Comparison of ENCODE assay signal across 14 cellular contexts in the genomic region with DNA sequence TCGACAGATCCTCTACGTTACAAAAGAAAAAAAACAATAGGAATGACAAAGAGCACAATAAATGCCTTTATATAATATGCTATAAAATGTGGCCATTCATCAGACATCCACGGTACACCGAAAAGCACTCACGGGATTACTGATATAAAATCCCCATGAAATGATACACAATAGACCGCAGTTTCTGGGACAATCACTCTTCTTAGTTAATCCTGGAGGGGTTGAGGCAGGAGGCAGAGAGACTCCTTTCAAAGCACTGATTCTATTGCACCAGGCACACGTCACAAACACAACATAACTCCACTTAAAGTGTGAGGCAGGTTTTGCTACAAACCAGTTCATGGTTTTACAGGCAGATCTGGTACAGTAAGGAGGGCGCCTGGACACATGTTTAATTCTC.
A peak's percentile ranks its signal among the peaks of the same experiment; 100 is the strongest.
DNase-seq lines count a peak whose midpoint lies in the region; ATAC-seq and TF ChIP-seq lines count a peak whose summit lies in the region.
"Had no signal": no experiment of that assay in that cellular context is flagged by ENCODE, and none has a peak within 500 bp of the region (broad histone marks: within the 10 kb centered on the region; RNA-seq: fewer than 3 reads in every experiment).

No MANE protein-coding gene starts in this region.

- DNase-seq in H9 (no peak), caudate nucleus (lab: John Stamatoyannopoulos, UW) (no peak), mesothelial cell of epicardium (ENCODE audit: low spot score in 2 of 2, unreplicated experiment in 2 of 2) (no peak), type B pancreatic cell (ENCODE audit: extremely low spot score, unreplicated experiment) (no peak), AML-193 (lab: John Stamatoyannopoulos, UW) (no peak)
- DNase-seq in activated CD4-positive, alpha-beta T cell treated with anti-CD3 and anti-CD28 coated beads, Interleukin-2, amount 50 U/mL, for 1 hour = no peak
- DNase-seq: BE2C; CD4-positive, alpha-beta memory T cell; DMS79; GOT3 had no signal

- H2BK120ac ChIP-seq in H9 (ENCODE audit: low read depth, low read length, poor library complexity, severe bottlenecking) = no peak overlapping the region

- no peaks in the 10 kb centered on the region for H4K20me1 ChIP-seq in H9 (ENCODE audit: control insufficient read depth, insufficient read depth, insufficient read length)

- no peak overlapping the region for H2AFZ ChIP-seq in H9 (ENCODE audit: low read length)

- H3K23me2 ChIP-seq in H9 (ENCODE audit: insufficient read length, low read depth, low read length, poor library complexity, severe bottlenecking) = no peaks in the 10 kb centered on the region

- H3K9me3 ChIP-seq in H9 (ENCODE audit: control insufficient read depth, low read depth, low read length) = no peaks in the 10 kb centered on the region
- H3K9me3 ChIP-seq: BE2C had no signal

- no peak for TF ChIP-seq CTCF in H9 (conservative IDR thresholded peaks at IDR 0.05)
- no peak for TF ChIP-seq CTCF in mesothelial cell of epicardium (IDR thresholded peaks at IDR 0.05; ENCODE audit: unreplicated experiment)
- TF ChIP-seq CTCF in type B pancreatic cell (conservative IDR thresholded peaks at IDR 0.05) = no peak

- no peak overlapping the region for H2BK20ac ChIP-seq in H9 (ENCODE audit: low read depth, low read length, poor library complexity, severe bottlenecking)

- peaks cover 69 to 97% (median 96%) of the 10 kb centered on the region in 3 experiments; a peak in 6 of 7 replicates for H3K36me3 Mint-ChIP-seq in H9 (ENCODE audit: insufficient read depth in 1 of 3, low read depth in 3 of 3)
- peaks cover 65% of the 10 kb centered on the region for H3K36me3 Mint-ChIP-seq in mesothelial cell of epicardium
- peaks cover 68% of the 10 kb centered on the region for H3K36me3 Mint-ChIP-seq in type B pancreatic cell
- H3K36me3 Mint-ChIP-seq: CD4-positive, alpha-beta memory T cell had no signal

- H2BK5ac ChIP-seq in H9 (ENCODE audit: insufficient read length, low read length) = no peak overlapping the region

- H3K9ac ChIP-seq in H9 (ENCODE audit: extremely low read depth, insufficient read length, low read length) = no peak overlapping the region

- H3K18ac ChIP-seq in H9 (ENCODE audit: insufficient read length, low read depth, low read length) = no peak overlapping the region

- H3K27me3 Mint-ChIP-seq in H9 (ENCODE audit: low read depth) (no peaks in the 10 kb centered on the region), mesothelial cell of epicardium (ENCODE audit: low read depth) (no peaks in the 10 kb centered on the region), type B pancreatic cell (no peaks in the 10 kb centered on the region)
- H3K27me3 Mint-ChIP-seq: CD4-positive, alpha-beta memory T cell had no signal

- no peak overlapping the region for H2AK5ac ChIP-seq in H9 (ENCODE audit: insufficient read length, low read length)

- H3K4me1 ChIP-seq in H9 (ENCODE audit: insufficient read depth, low read length) = no peaks in the 10 kb centered on the region

- H3K79me1 ChIP-seq in H9 (ENCODE audit: insufficient read depth, low read depth, low read length, poor library complexity, severe bottlenecking) = no peaks in the 10 kb centered on the region

- H3K9me3 Mint-ChIP-seq in H9 = no peaks in the 10 kb centered on the region
- H3K9me3 Mint-ChIP-seq in mesothelial cell of epicardium = no peaks in the 10 kb centered on the region
- peaks cover 5% of the 10 kb centered on the region for H3K9me3 Mint-ChIP-seq in type B pancreatic cell

- no peak overlapping the region for H4K8ac ChIP-seq in H9 (replicated peaks; ENCODE audit: insufficient read length, low read depth, low read length)

- H3K4ac ChIP-seq in H9 (ENCODE audit: low read depth, low read length) = no peak overlapping the region

- no peak for ATAC-seq in HG03520 (IDR thresholded peaks at IDR 0.05; ENCODE audit: unreplicated experiment)
- ATAC-seq: GM12878, HepG2 had no signal

- no peak overlapping the region for H4K91ac ChIP-seq in H9 (ENCODE audit: insufficient read length, low read depth, low read length)

- no peak overlapping the region for H3K23ac ChIP-seq in H9 (ENCODE audit: insufficient read length, low read depth, low read length)

- no peak overlapping the region for H4K5ac ChIP-seq in H9 (ENCODE audit: insufficient read length, low read depth, low read length)

- H3K56ac ChIP-seq in H9 (ENCODE audit: insufficient read length, low read depth, low read length) = no peak overlapping the region

- no peak overlapping the region for H2BK15ac ChIP-seq in H9 (ENCODE audit: low read depth, low read length)

- no peak overlapping the region for H3K14ac ChIP-seq in H9 (ENCODE audit: insufficient read depth, low read length)

- H3K27ac Mint-ChIP-seq in H9 (peak overlapping the region in 2 of 3 experiments; percentile 22 to 75; a peak in 5 of 7 replicates), mesothelial cell of epicardium (peak overlapping the region; percentile 35), type B pancreatic cell (peak overlapping the region; percentile 77)
- H3K27ac Mint-ChIP-seq: CD4-positive, alpha-beta memory T cell had no signal

- peaks cover 0 to 3% of the 10 kb centered on the region in 2 experiments; a peak in 1 of 4 replicates for H3K4me1 Mint-ChIP-seq in H9
- peaks cover 22% of the 10 kb centered on the region for H3K4me1 Mint-ChIP-seq in mesothelial cell of epicardium
- peaks cover 21% of the 10 kb centered on the region for H3K4me1 Mint-ChIP-seq in type B pancreatic cell (ENCODE audit: unreplicated experiment)
- H3K4me1 Mint-ChIP-seq: CD4-positive, alpha-beta memory T cell had no signal

- no peaks in the 10 kb centered on the region for H3K79me2 ChIP-seq in H9 (ENCODE audit: insufficient read depth, low read length)

- no CpG with 5 or more reads among the region's 8 CpGs for WGBS in H9 (ENCODE audit: extremely low coverage, insufficient read length, low lambda C conversion rate)

- H3K4me2 ChIP-seq in H9 (ENCODE audit: insufficient read depth, insufficient read length, low read length) = no peak overlapping the region

- H3K27ac ChIP-seq in H9 (ENCODE audit: insufficient read length, low read depth, low read length) (no peak overlapping the region), caudate nucleus (ENCODE audit: low read depth, low read length) (peak overlapping the region; percentile 19)
- H3K27ac ChIP-seq: C4-2B had no signal

- H3K27me3 ChIP-seq in H9 (ENCODE audit: insufficient read depth, low read length) = no peaks in the 10 kb centered on the region
- H3K27me3 ChIP-seq: BE2C had no signal

- H3K4me3 Mint-ChIP-seq in H9 (no peak overlapping the region), mesothelial cell of epicardium (no peak overlapping the region), type B pancreatic cell (no peak overlapping the region)
- H3K4me3 Mint-ChIP-seq: CD4-positive, alpha-beta memory T cell had no signal

- no peak overlapping the region for H2BK12ac ChIP-seq in H9 (ENCODE audit: insufficient read length, low read depth, low read length)

- no peak overlapping the region for H3T11ph ChIP-seq in H9 (ENCODE audit: low read length)
